39 cellular contexts compared by ENCODE assay signal in genomic region chr5:176685010-176685409, GRCh38. TPM values are rescaled to one million over a fixed set of nuclear protein-coding genes. Genes with fewer than 3 reads are reported as not detected.
"Had no signal": no experiment of that assay in that cellular context is flagged by ENCODE, and none has a peak within 500 bp of the region (broad histone marks: within the 10 kb centered on the region; RNA-seq: fewer than 3 reads in every experiment).

No MANE protein-coding gene starts in this region.

- H3K4me2 ChIP-seq: KMS-11 had no signal

- H3K36me3 ChIP-seq: MG63 had no signal

- H3K27ac ChIP-seq: KMS-11 had no signal

- DNase-seq: Karpas-422, Kasumi-1, MG63, MM.1S, MV-4-11, NCI-H1048, NCI-H1092, NCI-H1092 treated with DMSO at 0.1 percent for 48 hours, NCI-H1105, NCI-H1105 treated with DMSO at 0.1 percent for 48 hours, NCI-H1417, NCI-H1417 treated with DMSO at 0.1 percent for 48 hours, NCI-H1436, NCI-H1436 treated with DMSO at 0.1 percent for 48 hours, NCI-H146, NCI-H1694, NCI-H1694 treated with DMSO at 0.1 percent for 48 hours, NCI-H187, NCI-H187 treated with DMSO at 0.1 percent for 48 hours, NCI-H1930, NCI-H2029, NCI-H2029 treated with DMSO at 0.1 percent for 48 hours, NCI-H2081, NCI-H2081 treated with DMSO at 0.1 percent for 48 hours, NCI-H2107, NCI-H2171, NCI-H2171 treated with DMSO at 0.1 percent for 48 hours, NCI-H2227 treated with DMSO at 0.1 percent for 48 hours, NCI-H226, NCI-H345, NCI-H446, NCI-H446 treated with DMSO at 0.1 percent for 48 hours, NCI-H510A, NCI-H510A treated with DMSO at 0.1 percent for 48 hours had no signal

- H3K4me3 ChIP-seq: MG63 had no signal

RNA-seq across cellular contexts. Expression of gene EIF4E1B, which starts 54.5 kb away (rescaled TPM):
- total RNA-seq: LHCN-M2, M059J, MCF 10A, NCI-H460 had no signal

RNA-seq across cellular contexts. Expression of gene SNCB, which starts 54.7 kb away (rescaled TPM):
- total RNA-seq: M059J, MCF 10A had no signal
